In genomic region chr17:18384271-18384670, GRCh38 we compare ENCODE assay signal across 13 cellular contexts. TPM values are rescaled to one million over a fixed set of nuclear protein-coding genes. Genes with fewer than 3 reads are reported as not detected.
"Had no signal": no experiment of that assay in that cellular context is flagged by ENCODE, and none has a peak within 500 bp of the region (broad histone marks: within the 10 kb centered on the region; RNA-seq: fewer than 3 reads in every experiment).

No MANE protein-coding gene starts in this region.

RNA-seq across cellular contexts. Expression of gene EVPLL, which starts 6.7 kb away (rescaled TPM):
- total RNA-seq: activated B cell treated with CpG ODN at 0.5 μM for 24 hours; activated CD4-positive, alpha-beta memory T cell treated with anti-CD3 and anti-CD28 coated beads for 36 hours; activated CD4-positive, alpha-beta memory T cell treated with anti-CD3 and anti-CD28 coated beads, Interleukin-2, amount 10 ng/mL, durations not matched to agents 7 days and 5 days; activated CD4-positive, alpha-beta T cell treated with anti-CD3 and anti-CD28 coated beads, Interleukin-2, amount 10 ng/mL, durations not matched to agents 7 days and 5 days; activated CD8-positive, alpha-beta memory T cell treated with anti-CD3 and anti-CD28 coated beads for 36 hours; activated CD8-positive, alpha-beta memory T cell treated with anti-CD3 and anti-CD28 coated beads, Interleukin-2, amount 10 ng/mL, durations not matched to agents 7 days and 5 days; activated CD8-positive, alpha-beta T cell treated with anti-CD3 and anti-CD28 coated beads for 36 hours; activated CD8-positive, alpha-beta T cell treated with anti-CD3 and anti-CD28 coated beads, Interleukin-2, amount 10 ng/mL, durations not matched to agents 7 days and 5 days; T-cell; T-helper 1 cell treated with Interleukin-12 subunit alpha and Interleukin-12 subunit beta and Interleukin-4 antibody, amounts not matched to agents 30 ng/mL and 1 ng/mL, for 36 hours; T-helper 17 cell; T-helper 2 cell treated with Interferon-gamma antibody and Interleukin-4, amounts not matched to agents 100 ng/mL and 5 ng/mL, for 36 hours; WTC11 had no signal
